Comparison of ENCODE assay signal across 36 cellular contexts in genomic region chr13:111550062-111550461, GRCh38.
"Had no signal": no experiment of that assay in that cellular context is flagged by ENCODE, and none has a peak within 500 bp of the region (broad histone marks: within the 10 kb centered on the region; RNA-seq: fewer than 3 reads in every experiment).

No MANE protein-coding gene starts in this region.

- H3K4me3 Mint-ChIP-seq: activated CD4-positive, alpha-beta memory T cell treated with anti-CD3 and anti-CD28 coated beads, Interleukin-2, amount 10 ng/mL, durations not matched to agents 7 days and 5 days; activated CD4-positive, alpha-beta T cell treated with anti-CD3 and anti-CD28 coated beads for 36 hours; activated CD4-positive, alpha-beta T cell treated with anti-CD3 and anti-CD28 coated beads, Interleukin-2, amount 10 ng/mL, durations not matched to agents 7 days and 5 days; activated CD8-positive, alpha-beta memory T cell treated with anti-CD3 and anti-CD28 coated beads, Interleukin-2, amount 10 ng/mL, durations not matched to agents 7 days and 5 days; activated CD8-positive, alpha-beta T cell treated with anti-CD3 and anti-CD28 coated beads, Interleukin-2, amount 10 ng/mL, durations not matched to agents 7 days and 5 days; activated naive CD4-positive, alpha-beta T cell treated with anti-CD3 and anti-CD28 coated beads for 36 hours; activated naive CD8-positive, alpha-beta T cell treated with anti-CD3 and anti-CD28 coated beads for 36 hours; activated T-cell treated with anti-CD3 and anti-CD28 coated beads, Interleukin-2, amount 50 U/mL, for 24 hours; T-helper 1 cell treated with Interleukin-12 subunit alpha and Interleukin-12 subunit beta and Interleukin-4 antibody, amounts not matched to agents 30 μg/mL and 1 μg/mL, for 36 hours; T-helper 2 cell treated with Interferon-gamma antibody and Interleukin-4, amounts not matched to agents 5 μg/mL and 100 μg/mL, for 36 hours; WTC11 had no signal

- H3K27ac Mint-ChIP-seq: activated CD4-positive, alpha-beta memory T cell treated with anti-CD3 and anti-CD28 coated beads, Interleukin-2, amount 10 ng/mL, durations not matched to agents 7 days and 5 days; activated CD4-positive, alpha-beta T cell treated with anti-CD3 and anti-CD28 coated beads for 36 hours; activated CD4-positive, alpha-beta T cell treated with anti-CD3 and anti-CD28 coated beads, Interleukin-2, amount 10 ng/mL, durations not matched to agents 7 days and 5 days; activated CD8-positive, alpha-beta memory T cell treated with anti-CD3 and anti-CD28 coated beads, Interleukin-2, amount 10 ng/mL, durations not matched to agents 7 days and 5 days; activated CD8-positive, alpha-beta T cell treated with anti-CD3 and anti-CD28 coated beads, Interleukin-2, amount 10 ng/mL, durations not matched to agents 7 days and 5 days; activated naive CD4-positive, alpha-beta T cell treated with anti-CD3 and anti-CD28 coated beads for 36 hours; activated naive CD4-positive, alpha-beta T cell treated with anti-CD3 and anti-CD28 coated beads, Interleukin-2, amount 50 U/mL, for 72 hours; activated naive CD8-positive, alpha-beta T cell treated with anti-CD3 and anti-CD28 coated beads for 36 hours; activated T-cell treated with anti-CD3 and anti-CD28 coated beads, Interleukin-2, amount 50 U/mL, for 24 hours; activated T-helper 2 cell treated with anti-CD3 and anti-CD28 coated beads, Interferon-gamma antibody, Interleukin-2, Interleukin-4, amounts not matched to agents 10 μg/mL and 5 μg/mL and 100 μg/mL, durations not matched to agents 14 hours and 24 hours and 36 hours; T-helper 1 cell treated with Interleukin-12 subunit alpha and Interleukin-12 subunit beta and Interleukin-4 antibody, amounts not matched to agents 30 μg/mL and 1 μg/mL, for 36 hours; T-helper 2 cell treated with Interferon-gamma antibody and Interleukin-4, amounts not matched to agents 5 μg/mL and 100 μg/mL, for 36 hours; WTC11 had no signal

- ATAC-seq: activated CD4-positive, alpha-beta T cell treated with anti-CD3 and anti-CD28 coated beads for 36 hours; activated CD4-positive, CD25-positive, alpha-beta regulatory T cell treated with anti-CD3 and anti-CD28 coated beads, Interleukin-2, amount 50 U/mL, for 24 hours; activated CD8-positive, alpha-beta memory T cell treated with anti-CD3 and anti-CD28 coated beads, Interleukin-2, amount 10 ng/mL, durations not matched to agents 7 days and 5 days; activated CD8-positive, alpha-beta T cell treated with anti-CD3 and anti-CD28 coated beads, Interleukin-2, amount 10 ng/mL, durations not matched to agents 7 days and 5 days; activated naive CD4-positive, alpha-beta T cell treated with anti-CD3 and anti-CD28 coated beads, Interleukin-2, amount 50 U/mL, for 72 hours; WTC11 had no signal

- H3K36me3 Mint-ChIP-seq: activated CD8-positive, alpha-beta memory T cell treated with anti-CD3 and anti-CD28 coated beads, Interleukin-2, amount 10 ng/mL, durations not matched to agents 7 days and 5 days; activated naive CD4-positive, alpha-beta T cell treated with anti-CD3 and anti-CD28 coated beads, Interleukin-2, amount 50 U/mL, for 72 hours; activated naive CD8-positive, alpha-beta T cell treated with anti-CD3 and anti-CD28 coated beads for 36 hours had no signal

- H3K9me3 ChIP-seq: adrenal gland, body of pancreas had no signal

- H3K4me1 Mint-ChIP-seq: activated CD4-positive, alpha-beta memory T cell treated with anti-CD3 and anti-CD28 coated beads, Interleukin-2, amount 10 ng/mL, durations not matched to agents 7 days and 5 days; activated CD4-positive, alpha-beta T cell treated with anti-CD3 and anti-CD28 coated beads for 36 hours; activated CD4-positive, alpha-beta T cell treated with anti-CD3 and anti-CD28 coated beads, Interleukin-2, amount 10 ng/mL, durations not matched to agents 7 days and 5 days; activated CD8-positive, alpha-beta memory T cell treated with anti-CD3 and anti-CD28 coated beads, Interleukin-2, amount 10 ng/mL, durations not matched to agents 7 days and 5 days; activated naive CD8-positive, alpha-beta T cell treated with anti-CD3 and anti-CD28 coated beads for 36 hours had no signal

- H3K27me3 ChIP-seq: adrenal gland, brain microvascular endothelial cell, breast epithelium had no signal

- H3K4me3 ChIP-seq: adrenal gland, body of pancreas, breast epithelium had no signal

- H3K4me1 ChIP-seq: adrenal gland, breast epithelium had no signal

- DNase-seq: activated CD4-positive, alpha-beta memory T cell treated with anti-CD3 and anti-CD28 coated beads, Interleukin-2, amount 10 ng/mL, durations not matched to agents 7 days and 5 days; activated CD4-positive, alpha-beta T cell treated with anti-CD3 and anti-CD28 coated beads for 1 hour; activated CD4-positive, alpha-beta T cell treated with anti-CD3 and anti-CD28 coated beads for 36 hours; activated CD4-positive, alpha-beta T cell treated with anti-CD3 and anti-CD28 coated beads for 48 hours; activated CD4-positive, alpha-beta T cell treated with anti-CD3 and anti-CD28 coated beads, Interleukin-2, amount 10 ng/mL, durations not matched to agents 7 days and 5 days; activated CD4-positive, alpha-beta T cell treated with anti-CD3 and anti-CD28 coated beads, Interleukin-2, amount 50 U/mL, for 48 hours; activated CD4-positive, CD25-positive, alpha-beta regulatory T cell; activated CD8-positive, alpha-beta memory T cell treated with anti-CD3 and anti-CD28 coated beads for 24 hours; activated CD8-positive, alpha-beta memory T cell treated with anti-CD3 and anti-CD28 coated beads, Interleukin-2, amount 10 ng/mL, durations not matched to agents 7 days and 5 days; activated CD8-positive, alpha-beta memory T cell treated with anti-CD3 and anti-CD28 coated beads, Interleukin-2, amount 50 U/mL, for 48 hours; activated CD8-positive, alpha-beta T cell treated with anti-CD3 and anti-CD28 coated beads, Interleukin-2, amount 10 ng/mL, durations not matched to agents 7 days and 5 days; activated effector memory CD4-positive, alpha-beta T cell treated with Interleukin-2 at 50 U/mL for 16 hours; activated gamma-delta T cell; activated naive CD4-positive, alpha-beta T cell; activated naive CD4-positive, alpha-beta T cell treated with anti-CD3 and anti-CD28 coated beads for 36 hours; activated naive CD4-positive, alpha-beta T cell treated with anti-CD3 and anti-CD28 coated beads, Interleukin-2, amount 50 U/mL, for 16 hours; activated naive CD8-positive, alpha-beta T cell treated with anti-CD3 and anti-CD28 coated beads for 36 hours; activated T-cell treated with anti-CD3 and anti-CD28 coated beads, Interleukin-2, amount 50 U/mL, for 24 hours; activated T-cell treated with anti-CD3 and anti-CD28 coated beads, Interleukin-2, amount 50 U/mL, for 48 hours; adrenal gland; amniotic stem cell; brain microvascular endothelial cell; central memory CD4-positive, alpha-beta T cell; T-helper 1 cell; T-helper 2 cell; T-helper 9 cell; WERI-Rb-1 had no signal

- H3K9me3 Mint-ChIP-seq: activated naive CD8-positive, alpha-beta T cell treated with anti-CD3 and anti-CD28 coated beads for 36 hours had no signal

- H3K36me3 ChIP-seq: adrenal gland, brain microvascular endothelial cell, breast epithelium, WERI-Rb-1 had no signal

- FAIRE-seq: astrocyte had no signal

- H3K27me3 Mint-ChIP-seq: activated CD4-positive, alpha-beta memory T cell treated with anti-CD3 and anti-CD28 coated beads, Interleukin-2, amount 10 ng/mL, durations not matched to agents 7 days and 5 days; activated CD4-positive, alpha-beta T cell treated with anti-CD3 and anti-CD28 coated beads, Interleukin-2, amount 10 ng/mL, durations not matched to agents 7 days and 5 days; activated CD8-positive, alpha-beta memory T cell treated with anti-CD3 and anti-CD28 coated beads, Interleukin-2, amount 10 ng/mL, durations not matched to agents 7 days and 5 days; activated naive CD8-positive, alpha-beta T cell treated with anti-CD3 and anti-CD28 coated beads for 36 hours had no signal

- H3K27ac ChIP-seq: adrenal gland, brain microvascular endothelial cell, breast epithelium, WERI-Rb-1 had no signal
